Comparison of ENCODE assay signal across 2 cellular contexts in the genomic region with DNA sequence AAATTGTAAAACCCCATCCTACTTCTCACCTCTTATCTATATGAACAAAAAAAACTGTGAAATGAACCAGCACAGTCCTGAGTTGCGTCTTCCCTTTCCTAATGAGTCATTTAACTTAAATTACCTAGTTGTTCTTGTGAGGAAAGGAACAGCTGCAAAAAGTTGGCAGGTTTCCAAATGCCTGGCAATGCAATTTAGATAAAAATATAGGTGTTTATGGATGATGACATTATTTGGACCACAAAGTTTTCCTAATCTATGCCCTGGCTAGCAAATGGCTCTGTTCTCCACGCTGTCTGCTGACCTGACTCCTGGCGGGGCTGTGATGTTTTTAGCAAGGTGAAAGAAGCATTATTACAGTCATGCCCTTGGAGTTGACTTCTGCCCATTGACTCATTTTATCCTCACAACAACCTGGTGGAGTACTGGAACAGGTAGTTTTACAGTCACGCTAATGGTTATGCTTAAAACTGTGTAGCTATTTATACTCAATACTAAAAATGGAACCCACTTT.
TF ChIP-seq lines count a peak whose summit lies in the region.

No MANE protein-coding gene starts in this region.

TF ChIP-seq in SK-N-SH, 30 proteins besides CTCF, POLR2A, EP300 and RAD21 (continued from another document):
- no peak for TF ChIP-seq MXI1 (IDR thresholded peaks at IDR 0.05; ENCODE audit: low read depth, low read length)
- no peak for TF ChIP-seq SMC3 (IDR thresholded peaks at IDR 0.05; ENCODE audit: low read depth, low read length)
- no peak for TF ChIP-seq RCOR1 (IDR thresholded peaks at IDR 0.05; ENCODE audit: low read length)
- TF ChIP-seq YY1 (IDR thresholded peaks at IDR 0.05; ENCODE audit: low read depth): no peak
- TF ChIP-seq TEAD4 (IDR thresholded peaks at IDR 0.05; ENCODE audit: borderline replicate concordance, insufficient read depth): no peak
- TF ChIP-seq RXRA (IDR thresholded peaks at IDR 0.05; ENCODE audit: borderline replicate concordance, low read depth): no peak
- no peak for TF ChIP-seq CHD2 (IDR thresholded peaks at IDR 0.05; ENCODE audit: low read length, partially characterized antibody)
- peak; percentile 10; the same call in 1 of the 2 replicates for TF ChIP-seq TCF12 (IDR thresholded peaks at IDR 0.05)
- TF ChIP-seq, protein P1, sequence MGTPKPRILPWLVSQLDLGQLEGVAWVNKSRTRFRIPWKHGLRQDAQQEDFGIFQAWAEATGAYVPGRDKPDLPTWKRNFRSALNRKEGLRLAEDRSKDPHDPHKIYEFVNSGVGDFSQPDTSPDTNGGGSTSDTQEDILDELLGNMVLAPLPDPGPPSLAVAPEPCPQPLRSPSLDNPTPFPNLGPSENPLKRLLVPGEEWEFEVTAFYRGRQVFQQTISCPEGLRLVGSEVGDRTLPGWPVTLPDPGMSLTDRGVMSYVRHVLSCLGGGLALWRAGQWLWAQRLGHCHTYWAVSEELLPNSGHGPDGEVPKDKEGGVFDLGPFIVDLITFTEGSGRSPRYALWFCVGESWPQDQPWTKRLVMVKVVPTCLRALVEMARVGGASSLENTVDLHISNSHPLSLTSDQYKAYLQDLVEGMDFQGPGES (IDR thresholded peaks at IDR 0.05; ENCODE audit: low read depth, low read length): no peak

TF ChIP-seq in SK-N-SH treated with all-trans-retinoic acid at 6 μM for 48 hours, 23 proteins besides CTCF, POLR2A, EP300 and RAD21 (continued from another document):
- TF ChIP-seq, protein P2, sequence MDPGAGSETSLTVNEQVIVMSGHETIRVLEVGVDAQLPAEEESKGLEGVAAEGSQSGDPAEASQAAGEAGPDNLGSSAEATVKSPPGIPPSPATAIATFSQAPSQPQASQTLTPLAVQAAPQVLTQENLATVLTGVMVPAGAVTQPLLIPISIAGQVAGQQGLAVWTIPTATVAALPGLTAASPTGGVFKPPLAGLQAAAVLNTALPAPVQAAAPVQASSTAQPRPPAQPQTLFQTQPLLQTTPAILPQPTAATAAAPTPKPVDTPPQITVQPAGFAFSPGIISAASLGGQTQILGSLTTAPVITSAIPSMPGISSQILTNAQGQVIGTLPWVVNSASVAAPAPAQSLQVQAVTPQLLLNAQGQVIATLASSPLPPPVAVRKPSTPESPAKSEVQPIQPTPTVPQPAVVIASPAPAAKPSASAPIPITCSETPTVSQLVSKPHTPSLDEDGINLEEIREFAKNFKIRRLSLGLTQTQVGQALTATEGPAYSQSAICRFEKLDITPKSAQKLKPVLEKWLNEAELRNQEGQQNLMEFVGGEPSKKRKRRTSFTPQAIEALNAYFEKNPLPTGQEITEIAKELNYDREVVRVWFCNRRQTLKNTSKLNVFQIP (CRISPR knock-in tag; IDR thresholded peaks at IDR 0.05; ENCODE audit: borderline replicate concordance, low read depth): no peak
- TF ChIP-seq, protein P3, sequence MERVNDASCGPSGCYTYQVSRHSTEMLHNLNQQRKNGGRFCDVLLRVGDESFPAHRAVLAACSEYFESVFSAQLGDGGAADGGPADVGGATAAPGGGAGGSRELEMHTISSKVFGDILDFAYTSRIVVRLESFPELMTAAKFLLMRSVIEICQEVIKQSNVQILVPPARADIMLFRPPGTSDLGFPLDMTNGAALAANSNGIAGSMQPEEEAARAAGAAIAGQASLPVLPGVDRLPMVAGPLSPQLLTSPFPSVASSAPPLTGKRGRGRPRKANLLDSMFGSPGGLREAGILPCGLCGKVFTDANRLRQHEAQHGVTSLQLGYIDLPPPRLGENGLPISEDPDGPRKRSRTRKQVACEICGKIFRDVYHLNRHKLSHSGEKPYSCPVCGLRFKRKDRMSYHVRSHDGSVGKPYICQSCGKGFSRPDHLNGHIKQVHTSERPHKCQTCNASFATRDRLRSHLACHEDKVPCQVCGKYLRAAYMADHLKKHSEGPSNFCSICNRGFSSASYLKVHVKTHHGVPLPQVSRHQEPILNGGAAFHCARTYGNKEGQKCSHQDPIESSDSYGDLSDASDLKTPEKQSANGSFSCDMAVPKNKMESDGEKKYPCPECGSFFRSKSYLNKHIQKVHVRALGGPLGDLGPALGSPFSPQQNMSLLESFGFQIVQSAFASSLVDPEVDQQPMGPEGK (CRISPR knock-in tag; IDR thresholded peaks at IDR 0.05; ENCODE audit: borderline replicate concordance): no peak
- no peak for TF ChIP-seq ARNTL (CRISPR knock-in tag; IDR thresholded peaks at IDR 0.05; ENCODE audit: borderline replicate concordance, low read depth)
- TF ChIP-seq ISL1 (CRISPR knock-in tag; IDR thresholded peaks at IDR 0.05): no peak
- TF ChIP-seq, protein P4, sequence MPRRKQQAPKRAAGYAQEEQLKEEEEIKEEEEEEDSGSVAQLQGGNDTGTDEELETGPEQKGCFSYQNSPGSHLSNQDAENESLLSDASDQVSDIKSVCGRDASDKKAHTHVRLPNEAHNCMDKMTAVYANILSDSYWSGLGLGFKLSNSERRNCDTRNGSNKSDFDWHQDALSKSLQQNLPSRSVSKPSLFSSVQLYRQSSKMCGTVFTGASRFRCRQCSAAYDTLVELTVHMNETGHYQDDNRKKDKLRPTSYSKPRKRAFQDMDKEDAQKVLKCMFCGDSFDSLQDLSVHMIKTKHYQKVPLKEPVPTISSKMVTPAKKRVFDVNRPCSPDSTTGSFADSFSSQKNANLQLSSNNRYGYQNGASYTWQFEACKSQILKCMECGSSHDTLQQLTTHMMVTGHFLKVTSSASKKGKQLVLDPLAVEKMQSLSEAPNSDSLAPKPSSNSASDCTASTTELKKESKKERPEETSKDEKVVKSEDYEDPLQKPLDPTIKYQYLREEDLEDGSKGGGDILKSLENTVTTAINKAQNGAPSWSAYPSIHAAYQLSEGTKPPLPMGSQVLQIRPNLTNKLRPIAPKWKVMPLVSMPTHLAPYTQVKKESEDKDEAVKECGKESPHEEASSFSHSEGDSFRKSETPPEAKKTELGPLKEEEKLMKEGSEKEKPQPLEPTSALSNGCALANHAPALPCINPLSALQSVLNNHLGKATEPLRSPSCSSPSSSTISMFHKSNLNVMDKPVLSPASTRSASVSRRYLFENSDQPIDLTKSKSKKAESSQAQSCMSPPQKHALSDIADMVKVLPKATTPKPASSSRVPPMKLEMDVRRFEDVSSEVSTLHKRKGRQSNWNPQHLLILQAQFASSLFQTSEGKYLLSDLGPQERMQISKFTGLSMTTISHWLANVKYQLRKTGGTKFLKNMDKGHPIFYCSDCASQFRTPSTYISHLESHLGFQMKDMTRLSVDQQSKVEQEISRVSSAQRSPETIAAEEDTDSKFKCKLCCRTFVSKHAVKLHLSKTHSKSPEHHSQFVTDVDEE (CRISPR knock-in tag; IDR thresholded peaks at IDR 0.05): no peak
- TF ChIP-seq, protein P5, sequence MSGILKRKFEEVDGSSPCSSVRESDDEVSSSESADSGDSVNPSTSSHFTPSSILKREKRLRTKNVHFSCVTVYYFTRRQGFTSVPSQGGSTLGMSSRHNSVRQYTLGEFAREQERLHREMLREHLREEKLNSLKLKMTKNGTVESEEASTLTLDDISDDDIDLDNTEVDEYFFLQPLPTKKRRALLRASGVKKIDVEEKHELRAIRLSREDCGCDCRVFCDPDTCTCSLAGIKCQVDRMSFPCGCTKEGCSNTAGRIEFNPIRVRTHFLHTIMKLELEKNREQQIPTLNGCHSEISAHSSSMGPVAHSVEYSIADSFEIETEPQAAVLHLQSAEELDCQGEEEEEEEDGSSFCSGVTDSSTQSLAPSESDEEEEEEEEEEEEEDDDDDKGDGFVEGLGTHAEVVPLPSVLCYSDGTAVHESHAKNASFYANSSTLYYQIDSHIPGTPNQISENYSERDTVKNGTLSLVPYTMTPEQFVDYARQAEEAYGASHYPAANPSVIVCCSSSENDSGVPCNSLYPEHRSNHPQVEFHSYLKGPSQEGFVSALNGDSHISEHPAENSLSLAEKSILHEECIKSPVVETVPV (CRISPR knock-in tag; IDR thresholded peaks at IDR 0.05): no peak
- no peak for TF ChIP-seq ZNF565 (CRISPR knock-in tag; conservative IDR thresholded peaks at IDR 0.05; ENCODE audit: low read depth)
- no peak for TF ChIP-seq ESRRG (CRISPR knock-in tag; IDR thresholded peaks at IDR 0.05)
- TF ChIP-seq ZNF70 (CRISPR knock-in tag; IDR thresholded peaks at IDR 0.05): no peak
- TF ChIP-seq TCF4 (CRISPR knock-in tag; IDR thresholded peaks at IDR 0.05; ENCODE audit: borderline replicate concordance): no peak
- TF ChIP-seq, protein P6, sequence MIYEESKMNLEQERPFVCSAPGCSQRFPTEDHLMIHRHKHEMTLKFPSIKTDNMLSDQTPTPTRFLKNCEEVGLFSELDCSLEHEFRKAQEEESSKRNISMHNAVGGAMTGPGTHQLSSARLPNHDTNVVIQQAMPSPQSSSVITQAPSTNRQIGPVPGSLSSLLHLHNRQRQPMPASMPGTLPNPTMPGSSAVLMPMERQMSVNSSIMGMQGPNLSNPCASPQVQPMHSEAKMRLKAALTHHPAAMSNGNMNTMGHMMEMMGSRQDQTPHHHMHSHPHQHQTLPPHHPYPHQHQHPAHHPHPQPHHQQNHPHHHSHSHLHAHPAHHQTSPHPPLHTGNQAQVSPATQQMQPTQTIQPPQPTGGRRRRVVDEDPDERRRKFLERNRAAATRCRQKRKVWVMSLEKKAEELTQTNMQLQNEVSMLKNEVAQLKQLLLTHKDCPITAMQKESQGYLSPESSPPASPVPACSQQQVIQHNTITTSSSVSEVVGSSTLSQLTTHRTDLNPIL (CRISPR knock-in tag; IDR thresholded peaks at IDR 0.05; ENCODE audit: low read depth): no peak
- no peak for TF ChIP-seq RARB (CRISPR knock-in tag; IDR thresholded peaks at IDR 0.05)
- TF ChIP-seq PPARA (CRISPR knock-in tag; IDR thresholded peaks at IDR 0.05; ENCODE audit: borderline replicate concordance): no peak
- no peak for TF ChIP-seq ZNF8 (CRISPR knock-in tag; IDR thresholded peaks at IDR 0.05)
